In the genomic region with DNA sequence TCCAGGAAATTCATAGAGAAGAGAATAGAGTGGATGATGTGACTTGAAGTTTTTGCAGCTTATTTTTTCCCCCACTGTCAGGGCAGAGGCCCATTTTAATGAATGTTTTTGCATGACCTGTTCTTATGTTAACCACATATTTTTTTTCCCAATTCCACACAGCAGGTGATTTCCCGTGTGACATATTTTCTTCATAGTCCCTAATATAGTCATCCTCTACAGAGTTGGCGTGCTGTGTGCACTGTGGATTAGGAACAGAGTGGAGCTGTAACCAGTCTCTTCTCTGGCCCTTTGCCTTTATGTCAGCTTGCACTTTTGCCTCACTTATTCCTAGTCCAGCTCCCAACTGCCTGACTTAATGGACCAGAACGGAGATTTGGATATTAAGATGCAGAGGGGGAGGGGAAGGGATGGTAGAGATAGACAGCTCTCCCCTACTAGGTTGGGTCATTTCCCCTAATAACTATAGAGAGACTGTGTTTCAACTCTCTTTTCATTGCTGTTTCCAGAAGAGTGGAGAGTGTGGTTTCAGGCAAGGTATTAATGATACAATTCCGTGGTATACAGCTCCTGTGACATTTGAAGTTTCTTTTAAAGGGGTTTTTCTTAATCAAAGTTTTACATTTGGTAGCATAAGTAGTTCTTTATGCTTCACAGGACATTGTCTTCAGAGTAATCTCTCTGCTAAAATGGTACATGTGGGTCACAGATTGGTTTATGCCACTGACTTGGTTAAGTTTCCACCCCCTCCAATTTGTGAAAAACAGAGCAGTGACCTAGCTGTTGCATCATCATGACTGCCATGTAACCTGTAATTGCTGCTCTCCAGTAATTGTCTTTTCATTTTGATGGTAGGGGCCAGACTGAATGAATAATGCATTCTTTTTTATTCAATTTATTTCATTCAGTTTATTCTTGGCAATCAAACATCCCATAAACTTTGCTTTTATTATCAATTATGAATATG, we compare ENCODE assay signal across 15 cellular contexts.
DNase-seq lines count a peak whose midpoint lies in the region; ATAC-seq, FAIRE-seq and TF ChIP-seq lines count a peak whose summit lies in the region.
"Had no signal": no experiment of that assay in that cellular context is flagged by ENCODE, and none has a peak within 500 bp of the region (broad histone marks: within the 10 kb centered on the region; RNA-seq: fewer than 3 reads in every experiment).

No MANE protein-coding gene starts in this region.

- no peak for TF ChIP-seq CTCF in HepG2 (CRISPR knock-in tag; IDR thresholded peaks at IDR 0.05)
- TF ChIP-seq CTCF in right lobe of liver (IDR thresholded peaks at IDR 0.05) = no peak
- no peak for TF ChIP-seq CTCF in activated CD8-positive, alpha-beta T cell treated with anti-CD3 and anti-CD28 coated beads for 36 hours (IDR thresholded peaks at IDR 0.05)

- H3K9me3 ChIP-seq in HepG2 (ENCODE audit: low read length) = no peaks in the 10 kb centered on the region
- H3K9me3 ChIP-seq in right lobe of liver = no peaks in the 10 kb centered on the region
- no peaks in the 10 kb centered on the region for H3K9me3 ChIP-seq in iPS-18a (ENCODE audit: control insufficient read depth, low read depth, low read length)
- H3K9me3 ChIP-seq: BE2C, upper lobe of left lung had no signal

- FAIRE-seq in HepG2 (lab: Jason Lieb, UNC) = no peak
- FAIRE-seq: TTC549 had no signal

- no peak overlapping the region for H2AFZ ChIP-seq in HepG2 (ENCODE audit: low read length)

- H3K36me3 Mint-ChIP-seq in activated CD8-positive, alpha-beta T cell treated with anti-CD3 and anti-CD28 coated beads for 36 hours (ENCODE audit: low read depth) = peaks cover 54% of the 10 kb centered on the region

- peak overlapping the region; percentile 83 for H3K27ac Mint-ChIP-seq in activated CD8-positive, alpha-beta T cell treated with anti-CD3 and anti-CD28 coated beads for 36 hours

- ATAC-seq in HepG2 (no peak), right lobe of liver (no peak)
- ATAC-seq in activated CD8-positive, alpha-beta T cell treated with anti-CD3 and anti-CD28 coated beads for 36 hours = peak; percentile 71

- POLR2A ChIA-PET in HepG2 (lab: Yijun Ruan, JAX) = no interaction called here
- POLR2A ChIA-PET in activated CD8-positive, alpha-beta T cell treated with anti-CD3 and anti-CD28 coated beads for 36 hours (lab: Charles Lee) = no interaction called here

- no peaks in the 10 kb centered on the region for H4K20me1 ChIP-seq in HepG2 (ENCODE audit: insufficient read depth, low read length)

- BruUV-seq in HepG2 (replicated peaks; lab: Mats Ljungman, UMichigan) = no TSS peak

- DNase-seq in HepG2 (ENCODE audit: low spot score) (no peak), right lobe of liver (no peak), NCI-H146 treated with DMSO at 0.1 percent for 48 hours (lab: John Stamatoyannopoulos, UW; ENCODE audit: unreplicated experiment) (no peak), NCI-H1048 (lab: John Stamatoyannopoulos, UW) (no peak), COLO829 (ENCODE audit: low spot score) (no peak)
- peak; percentile 42 for DNase-seq in activated CD8-positive, alpha-beta T cell treated with anti-CD3 and anti-CD28 coated beads for 36 hours
- DNase-seq: activated CD8-positive, alpha-beta memory T cell treated with anti-CD3 and anti-CD28 coated beads, Interleukin-2, amount 50 U/mL, for 4 hours; BE2C; DMS53; foreskin fibroblast; HCEC 1CT; NCI-H187 treated with DMSO at 0.1 percent for 48 hours; upper lobe of left lung had no signal

- H3K36me3 ChIP-seq in HepG2 (replicated peaks in 1 of 2; ENCODE audit: control insufficient read depth in 1 of 2, insufficient read depth in 2 of 2, low read length in 2 of 2) = peaks cover 5 to 32% of the 10 kb centered on the region in 2 experiments; a peak in 3 of 5 replicates
- H3K36me3 ChIP-seq in right lobe of liver = peaks cover 0 to 17% (median 0%) of the 10 kb centered on the region in 4 donors
- no peaks in the 10 kb centered on the region for H3K36me3 ChIP-seq in iPS-18a (ENCODE audit: control insufficient read depth, low read depth, low read length)
- H3K36me3 ChIP-seq: BE2C had no signal

- CTCF ChIA-PET in HepG2 (lab: Yijun Ruan, JAX; ENCODE audit: low intra/inter-chr PET ratio, low total read pairs) = no interaction called here
- CTCF ChIA-PET in activated CD8-positive, alpha-beta T cell treated with anti-CD3 and anti-CD28 coated beads for 36 hours (lab: Charles Lee) = interaction anchor here (0.6 to 3.6 kb wide), 3 partner anchors 9 to 92 kb away, joined by 3 to 22 read pairs (median 3); a partner anchor contains a TSS

- TF ChIP-seq EP300 in HepG2 (IDR thresholded peaks at IDR 0.05; ENCODE audit: low read depth in 2 of 2, low read length in 2 of 2) = no peak
- TF ChIP-seq EP300 in HepG2 (CRISPR knock-in tag; IDR thresholded peaks at IDR 0.05; ENCODE audit: borderline replicate concordance) = no peak

- in situ Hi-C loops in HepG2 (cut with HindIII; ENCODE audit: extremely low pct_ligation_motif_present, low pct_unique_long_range_greater_than_20kb) = no loop called here

- H3K27me3 ChIP-seq in HepG2 (ENCODE audit: control insufficient read depth in 1 of 2, insufficient read depth in 2 of 2, low read length in 2 of 2) (no peaks in the 10 kb centered on the region), right lobe of liver (no peaks in the 10 kb centered on the region), iPS-18a (ENCODE audit: control insufficient read depth, insufficient read depth, low read length) (no peaks in the 10 kb centered on the region)
- H3K27me3 ChIP-seq: BE2C, upper lobe of left lung had no signal

- TF ChIP-seq RAD21 in HepG2 (CRISPR knock-in tag; IDR thresholded peaks at IDR 0.05) = no peak

- no peaks in the 10 kb centered on the region for H3K27me3 Mint-ChIP-seq in activated CD8-positive, alpha-beta T cell treated with anti-CD3 and anti-CD28 coated beads for 36 hours

- intact Hi-C loops in HepG2 (cut with micrococcal nuclease; ENCODE audit: unreplicated experiment) = no loop called here
- intact Hi-C loops in right lobe of liver (cut with DNase I) = no loop called here
- intact Hi-C loops in activated CD8-positive, alpha-beta T cell treated with anti-CD3 and anti-CD28 coated beads for 36 hours (cut with micrococcal nuclease) = no loop called here

- no peaks in the 10 kb centered on the region for H3K79me2 ChIP-seq in HepG2 (ENCODE audit: insufficient read depth, low read length)

- no peak overlapping the region for H3K4me2 ChIP-seq in HepG2 (ENCODE audit: low read depth, low read length)

- no peak overlapping the region for H3K4me3 ChIP-seq in HepG2 (replicated peaks in 1 of 3; ENCODE audit: insufficient read depth in 1 of 3, low read depth in 2 of 3, low read length in 3 of 3)
- no peak overlapping the region for H3K4me3 ChIP-seq in right lobe of liver
- no peak overlapping the region for H3K4me3 ChIP-seq in iPS-18a (ENCODE audit: low read length)
- H3K4me3 ChIP-seq: upper lobe of left lung had no signal

- H3K4me1 Mint-ChIP-seq in activated CD8-positive, alpha-beta T cell treated with anti-CD3 and anti-CD28 coated beads for 36 hours (ENCODE audit: low read depth) = peaks cover 61% of the 10 kb centered on the region

- H3K27ac ChIP-seq in HepG2 (ENCODE audit: extremely low read length, insufficient read depth, low read length) (no peak overlapping the region), right lobe of liver (no peak overlapping the region), iPS-18a (ENCODE audit: low read length) (peak overlapping the region; percentile 36)
- H3K27ac ChIP-seq: upper lobe of left lung had no signal

- H3K9ac ChIP-seq in HepG2 (ENCODE audit: insufficient read depth, low read depth, low read length) (no peak overlapping the region), iPS-18a (ENCODE audit: low read length) (peak overlapping the region; percentile 76)

- WGBS in HepG2 (ENCODE audit: low lambda C conversion rate) = 96% methylated on average over 4 of the region's 4 CpGs
- 78% methylated on average over 4 of the region's 4 CpGs for WGBS in right lobe of liver (ENCODE audit: insufficient coverage, low coverage, low lambda C conversion rate, missing lambda C conversion rate)

- H3K4me3 Mint-ChIP-seq in activated CD8-positive, alpha-beta T cell treated with anti-CD3 and anti-CD28 coated beads for 36 hours = no peak overlapping the region

- no peak for TF ChIP-seq POLR2A in HepG2 (IDR thresholded peaks at IDR 0.05; ENCODE audit: insufficient read depth in 1 of 2, low read depth in 2 of 2, low read length in 2 of 2)
- TF ChIP-seq POLR2A in right lobe of liver (IDR thresholded peaks at IDR 0.05) = no peak

- no peaks in the 10 kb centered on the region for H3K4me1 ChIP-seq in HepG2 (ENCODE audit: insufficient read depth, low read length)
- H3K4me1 ChIP-seq in right lobe of liver = no peaks in the 10 kb centered on the region
- H3K4me1 ChIP-seq in iPS-18a (ENCODE audit: control insufficient read depth, low read depth, low read length) = peaks cover 54% of the 10 kb centered on the region
- H3K4me1 ChIP-seq: BE2C had no signal

- no peaks in the 10 kb centered on the region for H3K9me3 Mint-ChIP-seq in activated CD8-positive, alpha-beta T cell treated with anti-CD3 and anti-CD28 coated beads for 36 hours

TF ChIP-seq in HepG2, 621 proteins besides CTCF, POLR2A, EP300 and RAD21:
- TF ChIP-seq KAT7 (CRISPR knock-in tag; IDR thresholded peaks at IDR 0.05; ENCODE audit: borderline replicate concordance) = no peak
- TF ChIP-seq CEBPB (IDR thresholded peaks at IDR 0.05; ENCODE audit: borderline replicate concordance, low read depth, low read length) = peak; percentile 2; the same call in 1 of the 2 replicates
- no peak for TF ChIP-seq IKZF1 (IDR thresholded peaks at IDR 0.05)
- no peak for TF ChIP-seq ZNF432 (CRISPR knock-in tag; IDR thresholded peaks at IDR 0.05; ENCODE audit: borderline replicate concordance)
- TF ChIP-seq, protein P1, sequence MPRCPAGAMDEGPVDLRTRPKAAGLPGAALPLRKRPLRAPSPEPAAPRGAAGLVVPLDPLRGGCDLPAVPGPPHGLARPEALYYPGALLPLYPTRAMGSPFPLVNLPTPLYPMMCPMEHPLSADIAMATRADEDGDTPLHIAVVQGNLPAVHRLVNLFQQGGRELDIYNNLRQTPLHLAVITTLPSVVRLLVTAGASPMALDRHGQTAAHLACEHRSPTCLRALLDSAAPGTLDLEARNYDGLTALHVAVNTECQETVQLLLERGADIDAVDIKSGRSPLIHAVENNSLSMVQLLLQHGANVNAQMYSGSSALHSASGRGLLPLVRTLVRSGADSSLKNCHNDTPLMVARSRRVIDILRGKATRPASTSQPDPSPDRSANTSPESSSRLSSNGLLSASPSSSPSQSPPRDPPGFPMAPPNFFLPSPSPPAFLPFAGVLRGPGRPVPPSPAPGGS (CRISPR knock-in tag; IDR thresholded peaks at IDR 0.05) = no peak
- TF ChIP-seq ZNF430 (CRISPR knock-in tag; IDR thresholded peaks at IDR 0.05) = no peak
